In the genomic region with DNA sequence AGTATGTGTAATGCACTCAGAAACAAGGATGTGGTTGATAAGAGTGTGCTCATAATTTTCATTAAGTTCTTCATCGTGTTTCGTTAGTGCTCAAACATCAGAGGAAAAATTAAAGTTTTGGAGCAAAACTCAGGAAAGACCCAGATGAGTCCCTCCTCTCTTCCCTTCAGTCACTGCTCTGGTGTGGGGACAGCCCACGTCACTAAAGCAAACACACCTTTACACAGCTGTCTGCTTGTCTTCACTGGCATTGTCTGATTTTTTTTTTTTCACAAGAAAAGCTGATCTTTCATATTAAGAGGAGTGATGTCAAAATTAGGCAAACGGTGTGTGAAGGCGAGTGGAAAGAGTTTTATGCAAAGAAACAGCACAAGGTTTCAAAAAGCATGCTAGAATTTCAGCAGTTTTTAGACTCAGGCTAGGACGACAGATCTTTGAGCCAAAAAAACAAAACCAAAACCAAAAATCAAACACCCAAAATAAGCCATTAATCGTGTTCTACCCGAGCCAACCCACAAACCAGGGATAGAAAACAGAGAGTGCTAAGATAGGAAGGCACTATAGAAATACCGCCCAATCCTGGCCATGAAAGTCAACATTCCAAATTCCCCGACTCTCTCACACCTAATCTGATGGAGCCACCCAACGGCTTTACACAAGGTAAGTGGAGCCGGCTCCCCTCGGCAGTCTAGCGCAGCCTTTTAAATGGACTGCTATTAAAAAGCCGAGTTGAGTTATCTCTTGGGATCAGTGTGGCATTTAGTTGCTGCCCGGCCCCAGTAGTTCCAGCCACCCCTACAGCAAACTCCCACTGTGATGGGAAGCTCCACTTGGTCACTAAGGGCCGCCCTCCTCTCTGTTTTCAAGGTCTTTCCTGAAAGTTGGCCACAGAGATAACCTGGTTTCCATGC, we compare ENCODE assay signal across 1 cellular context.
TF ChIP-seq lines count a peak whose summit lies in the region.

No MANE protein-coding gene starts in this region.

TF ChIP-seq in A549, 52 proteins besides CTCF, POLR2A, EP300 and RAD21 (continued from another document):
- TF ChIP-seq, protein P1, sequence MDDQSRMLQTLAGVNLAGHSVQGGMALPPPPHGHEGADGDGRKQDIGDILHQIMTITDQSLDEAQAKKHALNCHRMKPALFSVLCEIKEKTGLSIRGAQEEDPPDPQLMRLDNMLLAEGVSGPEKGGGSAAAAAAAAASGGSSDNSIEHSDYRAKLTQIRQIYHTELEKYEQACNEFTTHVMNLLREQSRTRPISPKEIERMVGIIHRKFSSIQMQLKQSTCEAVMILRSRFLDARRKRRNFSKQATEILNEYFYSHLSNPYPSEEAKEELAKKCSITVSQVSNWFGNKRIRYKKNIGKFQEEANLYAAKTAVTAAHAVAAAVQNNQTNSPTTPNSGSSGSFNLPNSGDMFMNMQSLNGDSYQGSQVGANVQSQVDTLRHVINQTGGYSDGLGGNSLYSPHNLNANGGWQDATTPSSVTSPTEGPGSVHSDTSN (IDR thresholded peaks at IDR 0.05): no peak
- no peak for TF ChIP-seq CBX2 (IDR thresholded peaks at IDR 0.05; ENCODE audit: borderline replicate concordance, low read depth)
